ENCODE assay signal across 8 cellular contexts in the genomic region with DNA sequence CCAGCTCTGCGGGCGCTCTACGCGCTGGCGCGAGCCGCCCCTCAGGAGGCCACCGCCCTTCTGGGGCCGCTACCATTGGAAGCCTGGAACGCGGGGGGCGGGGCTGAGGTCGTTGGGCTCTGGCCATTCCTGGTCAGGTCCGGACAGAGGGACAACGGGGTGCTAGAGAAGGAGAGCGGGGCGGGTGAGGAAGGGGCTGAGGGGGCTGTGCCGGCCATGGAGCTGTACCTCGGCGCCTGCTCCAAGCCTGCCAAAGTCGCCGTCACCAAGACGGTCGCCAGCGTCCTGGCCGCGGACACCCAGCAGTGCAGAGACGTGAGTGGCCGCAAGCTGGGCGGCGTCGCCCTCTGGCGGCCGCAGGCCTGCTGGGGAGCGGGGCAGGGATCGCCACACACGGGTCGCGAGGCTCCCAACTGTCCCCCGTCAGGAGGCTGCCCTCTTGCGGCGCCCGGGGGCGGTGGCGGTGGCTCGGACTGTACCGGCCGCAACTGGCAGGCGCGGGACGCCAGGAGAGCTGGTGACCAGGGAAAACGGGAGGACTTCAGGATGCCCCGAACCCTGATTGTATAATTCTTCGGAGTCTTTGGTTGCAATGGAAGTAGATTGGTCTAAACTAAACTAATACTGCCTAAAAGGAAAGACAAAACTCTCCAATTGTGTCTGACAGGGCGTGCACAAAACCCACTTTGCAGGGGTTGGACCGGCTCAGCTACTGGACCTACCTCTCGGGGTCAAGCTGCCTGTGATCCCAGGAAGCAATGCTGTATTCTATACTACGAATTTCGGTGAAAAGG. TPM values are rescaled to one million over a fixed set of nuclear protein-coding genes. Genes with fewer than 3 reads are reported as not detected.
DNase-seq lines count a peak whose midpoint lies in the region; ATAC-seq lines count a peak whose summit lies in the region.

A gene with protein sequence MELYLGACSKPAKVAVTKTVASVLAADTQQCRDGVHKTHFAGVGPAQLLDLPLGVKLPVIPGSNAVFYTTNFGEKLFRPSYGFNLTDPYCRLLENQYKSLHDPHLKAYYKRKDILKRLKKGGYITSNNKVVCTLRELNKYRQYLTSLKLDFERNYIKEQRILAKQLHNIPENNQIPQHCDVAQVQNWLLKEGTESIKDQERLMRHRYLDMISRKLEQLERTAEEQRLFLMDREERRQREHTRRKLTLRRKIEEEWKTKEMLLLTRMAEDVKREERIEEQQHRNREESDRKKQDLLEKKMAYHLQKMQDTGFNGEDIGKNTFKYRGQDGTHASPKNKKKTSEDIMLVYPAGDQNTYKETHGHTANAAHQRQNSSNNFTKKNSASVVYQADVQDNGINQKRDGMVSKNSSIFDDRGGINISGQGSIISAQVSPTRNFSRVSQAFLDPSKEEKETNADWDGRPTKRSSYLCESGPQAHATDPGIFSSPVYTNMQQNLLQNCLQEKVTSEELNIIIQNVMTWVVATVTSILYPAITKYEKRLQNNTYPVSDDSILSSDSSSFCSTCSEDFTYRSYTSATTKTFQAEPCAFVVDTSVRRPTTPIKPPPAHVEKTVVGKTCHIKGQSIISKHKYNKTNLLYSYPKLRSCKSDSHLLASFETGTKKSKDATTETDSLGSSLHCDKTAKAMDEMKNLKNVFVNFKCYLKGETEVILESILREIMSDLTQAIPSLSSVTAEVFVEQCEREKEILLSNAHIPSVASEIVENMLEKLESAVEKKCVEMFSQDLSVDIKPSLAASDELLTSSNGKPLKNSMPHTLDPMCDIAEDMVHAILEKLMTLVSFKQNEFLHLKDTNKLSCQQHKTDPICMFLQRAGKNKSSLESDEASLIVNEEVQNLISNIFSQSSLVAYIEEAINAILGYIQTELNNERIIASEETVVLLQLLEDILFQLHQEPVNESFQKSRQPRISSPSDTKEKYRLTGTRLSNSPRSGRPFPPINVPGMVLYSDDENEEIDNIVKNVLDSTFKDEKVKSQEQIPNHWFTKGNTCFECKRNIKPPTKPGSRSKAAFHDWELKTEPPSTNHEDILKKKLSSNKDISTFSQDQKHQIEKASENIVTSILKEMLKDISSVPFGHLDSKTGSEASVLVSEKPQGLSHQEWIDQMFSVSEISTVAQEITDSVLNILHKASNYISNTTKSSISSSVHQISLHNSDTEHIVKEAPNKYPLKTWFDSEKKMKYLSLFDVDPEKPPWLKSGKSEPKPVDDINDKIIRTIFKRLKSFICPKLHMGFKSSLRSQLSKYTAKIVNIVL (N-terminal part only) (plus strand): TSS at position 126 of the 794 bp plus-strand sequence. CDS start 91 bp downstream, at position 217.

- H3K36me3 ChIP-seq in endocrine pancreas (ENCODE audit: control insufficient read depth, insufficient read depth, low read length) (no peaks in the 10 kb centered on the region), subcutaneous abdominal adipose tissue (ENCODE audit: control insufficient read depth in 5 of 5, insufficient read depth in 5 of 5, low read length in 5 of 5) (no peaks in the 10 kb centered on the region)

- H3K27me3 Mint-ChIP-seq in activated CD4-positive, alpha-beta T cell treated with anti-CD3 and anti-CD28 coated beads, Interleukin-2, amount 10 ng/mL, durations not matched to agents 24 days and 14 days = peaks cover 7% of the 10 kb centered on the region
- H3K27me3 Mint-ChIP-seq in T-helper 17 cell = no peaks in the 10 kb centered on the region

- H3K36me3 Mint-ChIP-seq in activated CD4-positive, alpha-beta T cell treated with anti-CD3 and anti-CD28 coated beads, Interleukin-2, amount 10 ng/mL, durations not matched to agents 24 days and 14 days (ENCODE audit: low read depth) = no peaks in the 10 kb centered on the region
- H3K36me3 Mint-ChIP-seq in T-helper 17 cell (ENCODE audit: low read depth) = no peaks in the 10 kb centered on the region

- no peaks in the 10 kb centered on the region for H3K27me3 ChIP-seq in endocrine pancreas (ENCODE audit: control insufficient read depth, insufficient read depth, low read length)
- H3K27me3 ChIP-seq in subcutaneous abdominal adipose tissue (ENCODE audit: control insufficient read depth in 5 of 5, insufficient read depth in 4 of 5, low read length in 5 of 5) = peaks cover 0 to 3% (median 0%) of the 10 kb centered on the region in 5 donors

- H3K4me3 ChIP-seq in endocrine pancreas (ENCODE audit: control insufficient read depth, insufficient read depth, low read length) (peak within 1 kb of the TSS; percentile 31), subcutaneous abdominal adipose tissue (ENCODE audit: low read depth in 1 of 5, low read length in 5 of 5) (peak within 1 kb of the TSS; percentile 54 to 75 (median 59))

- no peak within 1 kb of the TSS for H3K27ac Mint-ChIP-seq in activated CD4-positive, alpha-beta T cell treated with anti-CD3 and anti-CD28 coated beads, Interleukin-2, amount 10 ng/mL, durations not matched to agents 24 days and 14 days
- H3K27ac Mint-ChIP-seq in T-helper 17 cell = no peak within 1 kb of the TSS

- H3K9me3 ChIP-seq in T-helper 17 cell (ENCODE audit: control insufficient read depth, low read length, poor library complexity, severe bottlenecking) (no peaks in the 10 kb centered on the region), endocrine pancreas (ENCODE audit: control insufficient read depth, low read length) (no peaks in the 10 kb centered on the region), subcutaneous abdominal adipose tissue (ENCODE audit: control insufficient read depth in 5 of 5, low read length in 5 of 5) (no peaks in the 10 kb centered on the region)

- no peak within 1 kb of the TSS for H3K4me3 Mint-ChIP-seq in activated CD4-positive, alpha-beta T cell treated with anti-CD3 and anti-CD28 coated beads, Interleukin-2, amount 10 ng/mL, durations not matched to agents 24 days and 14 days
- H3K4me3 Mint-ChIP-seq in T-helper 17 cell = no peak within 1 kb of the TSS

- H3K9me3 Mint-ChIP-seq in activated CD4-positive, alpha-beta T cell treated with anti-CD3 and anti-CD28 coated beads, Interleukin-2, amount 10 ng/mL, durations not matched to agents 24 days and 14 days = no peaks in the 10 kb centered on the region

- no peak within 1 kb of the TSS for H3K27ac ChIP-seq in subcutaneous abdominal adipose tissue (ENCODE audit: low read depth, low read length)

- DNase-seq in activated CD4-positive, alpha-beta T cell treated with anti-CD3 and anti-CD28 coated beads, Interleukin-2, amount 10 ng/mL, durations not matched to agents 24 days and 14 days = peak; percentile 81
- no peak for DNase-seq in activated CD4-positive, alpha-beta T cell treated with anti-CD3 and anti-CD28 coated beads for 4 hours
- no peak for DNase-seq in T-helper 17 cell
- DNase-seq in medulla oblongata (ENCODE audit: extremely low spot score) = peak; percentile 3
- DNase-seq in NCI-H345 (lab: John Stamatoyannopoulos, UW) = no peak

- peak within 1 kb of the TSS; percentile 4 for H3K9ac ChIP-seq in endocrine pancreas (ENCODE audit: control insufficient read depth, insufficient read depth, low read length)
- peak within 1 kb of the TSS in 1 of 5 donors; percentile 44 for H3K9ac ChIP-seq in subcutaneous abdominal adipose tissue (ENCODE audit: low read length in 5 of 5)

- intact Hi-C loops in activated CD4-positive, alpha-beta T cell treated with anti-CD3 and anti-CD28 coated beads, Interleukin-2, amount 10 ng/mL, durations not matched to agents 24 days and 14 days (cut with micrococcal nuclease) = no loop called here

- H3K4me1 Mint-ChIP-seq in activated CD4-positive, alpha-beta T cell treated with anti-CD3 and anti-CD28 coated beads, Interleukin-2, amount 10 ng/mL, durations not matched to agents 24 days and 14 days = no peaks in the 10 kb centered on the region
- no peaks in the 10 kb centered on the region for H3K4me1 Mint-ChIP-seq in T-helper 17 cell

- H3K4me1 ChIP-seq in endocrine pancreas (ENCODE audit: control insufficient read depth, insufficient read depth, low read length) = no peaks in the 10 kb centered on the region
- H3K4me1 ChIP-seq in subcutaneous abdominal adipose tissue (ENCODE audit: control insufficient read depth in 5 of 5, insufficient read depth in 5 of 5, low read length in 5 of 5) = peaks cover 0 to 11% (median 6%) of the 10 kb centered on the region in 5 donors

- peak; percentile 71 for ATAC-seq in HG02938 (IDR thresholded peaks at IDR 0.05; ENCODE audit: unreplicated experiment)
- peak; percentile 32 for ATAC-seq in T-helper 17 cell

RNA-seq across cellular contexts. Expression of the gene that starts here (rescaled TPM):
- total RNA-seq in activated CD4-positive, alpha-beta T cell treated with anti-CD3 and anti-CD28 coated beads, Interleukin-2, amount 10 ng/mL, durations not matched to agents 24 days and 14 days = 0.12 and 0.21 TPM in 2 replicates
- under 1 TPM; 0.50 to 0.57 TPM for total RNA-seq in T-helper 17 cell

Comparison
In these comparisons a context has a peak if more than half of its experiments do, and no peak if none do; other contexts are left out.
1. Peak in DNase-seq in activated CD4-positive, alpha-beta T cell treated with anti-CD3 and anti-CD28 coated beads, Interleukin-2, amount 10 ng/mL, durations not matched to agents 24 days and 14 days; RNA of the gene not detected or under 1 TPM.
2. Peak in ATAC-seq in T-helper 17 cell; RNA of the gene not detected or under 1 TPM.